17 cellular contexts compared by ENCODE assay signal in genomic region chr10:14779053-14779649, GRCh38. TPM values are rescaled to one million over a fixed set of nuclear protein-coding genes. Genes with fewer than 3 reads are reported as not detected.
DNase-seq lines count a peak whose midpoint lies in the region; ATAC-seq and TF ChIP-seq lines count a peak whose summit lies in the region.
"Had no signal": no experiment of that assay in that cellular context is flagged by ENCODE, and none has a peak within 500 bp of the region (broad histone marks: within the 10 kb centered on the region; RNA-seq: fewer than 3 reads in every experiment).

No MANE protein-coding gene starts in this region.

- no peak for ATAC-seq in HG03469 (IDR thresholded peaks at IDR 0.05; ENCODE audit: unreplicated experiment)
- ATAC-seq: stimulated activated naive CD8-positive, alpha-beta T cell treated with anti-CD3 and anti-CD28 coated beads, Interleukin-15, Interleukin-2, amounts not matched to agents 100 U/mL and 50 U/mL, for 24 hours had no signal

- H3K4me1 Mint-ChIP-seq in Calu3 (ENCODE audit: low read depth, unreplicated experiment): peaks cover 29% of the 10 kb centered on the region

- no peak for DNase-seq in Calu3
- peak; percentile 7 for DNase-seq in amniotic epithelial cell (ENCODE audit: low read depth)
- peak; percentile 57 for DNase-seq in fibroblast of villous mesenchyme (ENCODE audit: low read depth)
- no peak for DNase-seq in hepatic stellate cell (ENCODE audit: low spot score)
- DNase-seq in NCI-H2171 treated with DMSO at 0.1 percent for 48 hours (lab: John Stamatoyannopoulos, UW): no peak
- no peak for DNase-seq in thyroid gland
- DNase-seq: activated T-cell treated with anti-CD3 and anti-CD28 coated beads for 4 hours; adrenal gland; CD8-positive, alpha-beta memory T cell; effector CD8-positive, alpha-beta T cell; KG1; NCI-H2081; stimulated activated CD4-positive, alpha-beta T cell treated with anti-CD3 and anti-CD28 coated beads, Interleukin-4, amount 100 ng/mL, for 4 hours; stimulated activated naive CD8-positive, alpha-beta T cell treated with anti-CD3 and anti-CD28 coated beads, Interleukin-15, Interleukin-2, amounts not matched to agents 100 U/mL and 50 U/mL, for 24 hours; WERI-Rb-1 had no signal

- H3K9ac ChIP-seq in rectal smooth muscle tissue (ENCODE audit: low read length): no peak overlapping the region

- H3K27ac Mint-ChIP-seq in Calu3 (ENCODE audit: unreplicated experiment): peak overlapping the region; percentile 66

- intact Hi-C loops in Calu3 (cut with micrococcal nuclease; ENCODE audit: unreplicated experiment) (no loop called here), thyroid gland (cut with DNase I) (no loop called here)

- H3K4me3 ChIP-seq in fibroblast of villous mesenchyme (ENCODE audit: low read depth, low read length): no peak overlapping the region
- H3K4me3 ChIP-seq in rectal smooth muscle tissue (ENCODE audit: low read length): no peak overlapping the region
- H3K4me3 ChIP-seq in thyroid gland (replicated peaks in 1 of 3): no peak overlapping the region
- H3K4me3 ChIP-seq: adrenal gland had no signal

- CTCF ChIA-PET in Calu3 (lab: Charles Lee): no interaction called here

- no peaks in the 10 kb centered on the region for H3K27me3 Mint-ChIP-seq in Calu3 (ENCODE audit: unreplicated experiment)

- peak overlapping the region; percentile 42 for H3K27ac ChIP-seq in rectal smooth muscle tissue (ENCODE audit: low read depth, low read length)
- H3K27ac ChIP-seq in thyroid gland: no peak overlapping the region
- H3K27ac ChIP-seq: adrenal gland, WERI-Rb-1 had no signal

- no peak for TF ChIP-seq POLR2A in thyroid gland (IDR thresholded peaks at IDR 0.05)

- H3K9me3 ChIP-seq in thyroid gland: no peaks in the 10 kb centered on the region
- H3K9me3 ChIP-seq: adrenal gland had no signal

- no peaks in the 10 kb centered on the region for H3K27me3 ChIP-seq in rectal smooth muscle tissue (ENCODE audit: control insufficient read depth, insufficient read depth, low read length)
- no peaks in the 10 kb centered on the region for H3K27me3 ChIP-seq in thyroid gland
- H3K27me3 ChIP-seq: adrenal gland had no signal

- H3K36me3 ChIP-seq in rectal smooth muscle tissue (ENCODE audit: control insufficient read depth, insufficient read depth, low read length) (no peaks in the 10 kb centered on the region), thyroid gland (no peaks in the 10 kb centered on the region)
- H3K36me3 ChIP-seq: adrenal gland, WERI-Rb-1 had no signal

- H3K4me3 Mint-ChIP-seq in Calu3 (ENCODE audit: low read depth, unreplicated experiment): no peak overlapping the region
- H3K4me3 Mint-ChIP-seq: CD8-positive, alpha-beta memory T cell had no signal

- TF ChIP-seq CTCF in Calu3 (IDR thresholded peaks at IDR 0.05; ENCODE audit: unreplicated experiment) (no peak), fibroblast of villous mesenchyme (IDR thresholded peaks at IDR 0.05; ENCODE audit: insufficient read depth, low read depth, low read length) (no peak), thyroid gland (IDR thresholded peaks at IDR 0.05) (no peak)

- no TSS peak for BruUV-seq in Calu3 (replicated peaks; lab: Mats Ljungman, UMichigan)

- H3K9me3 Mint-ChIP-seq in Calu3 (ENCODE audit: low read depth, unreplicated experiment): no peaks in the 10 kb centered on the region

- no peaks in the 10 kb centered on the region for H3K36me3 Mint-ChIP-seq in Calu3 (ENCODE audit: insufficient read depth, unreplicated experiment)
- H3K36me3 Mint-ChIP-seq: CD8-positive, alpha-beta memory T cell had no signal

- H3K4me1 ChIP-seq in rectal smooth muscle tissue (ENCODE audit: control insufficient read depth, insufficient read depth, low read length) (peaks cover 9% of the 10 kb centered on the region), thyroid gland (no peaks in the 10 kb centered on the region)
- H3K4me1 ChIP-seq: adrenal gland had no signal

- 74 to 75% methylated on average over 6 of the region's 6 CpGs for WGBS in thyroid gland, 2 donors

RNA-seq across cellular contexts. Expression of gene FAM107B, which starts 4.5 kb away (rescaled TPM):
- 164 and 168 TPM in 2 replicates for total RNA-seq in Calu3 (2022)
- 17.7 and 19.0 TPM in 2 replicates for total RNA-seq in fibroblast of villous mesenchyme
- 10 to 100 TPM; 12.3 to 41.3 (median 31.8) TPM for total RNA-seq in thyroid gland

RNA-seq across cellular contexts. Expression of gene CDNF, which starts 58.7 kb away (rescaled TPM):
- total RNA-seq in Calu3 (2022) (2.3 and 2.4 TPM in 2 replicates), fibroblast of villous mesenchyme (0.43 and 1.3 TPM in 2 replicates), thyroid gland (1 to 10 TPM; 2.6 to 9.4 (median 3.8) TPM)

RNA-seq across cellular contexts. Expression of gene HSPA14, which starts 59.0 kb away (rescaled TPM):
- total RNA-seq in Calu3 (2022) (21.3 and 22.9 TPM in 2 replicates), fibroblast of villous mesenchyme (12.2 and 15.5 TPM in 2 replicates), thyroid gland (10 to 100 TPM; 11.1 to 19.2 (median 16.7) TPM)

RNA-seq across cellular contexts. Expression of gene MSANTD7, which starts 59.0 kb away (rescaled TPM):
- 21.9 and 23.6 TPM in 2 replicates for total RNA-seq in Calu3 (2022)
- 17.1 and 23.3 TPM in 2 replicates for total RNA-seq in fibroblast of villous mesenchyme
- 10 to 100 TPM in 3 of 4 donors, 1 to 10 TPM in 1; 9.0 to 14.6 (median 11.5) TPM for total RNA-seq in thyroid gland

Comparison
In these comparisons a context has a peak if more than half of its experiments do, and no peak if none do; other contexts are left out.
1. DNase-seq: peak in amniotic epithelial cell (single experiment) and fibroblast of villous mesenchyme (single experiment); none in Calu3 (single experiment), hepatic stellate cell (single experiment), NCI-H2171 treated with DMSO at 0.1 percent for 48 hours (single experiment) and thyroid gland (0 of 2).